Comparison of ENCODE assay signal across 8 cellular contexts in genomic region chr16:27245276-27246231, GRCh38. TPM values are rescaled to one million over a fixed set of nuclear protein-coding genes. Genes with fewer than 3 reads are reported as not detected.
A peak's percentile ranks its signal among the peaks of the same experiment; 100 is the strongest.
DNase-seq lines count a peak whose midpoint lies in the region; FAIRE-seq and TF ChIP-seq lines count a peak whose summit lies in the region.

No MANE protein-coding gene starts in this region.

- TF ChIP-seq POLR2A in transverse colon (IDR thresholded peaks at IDR 0.05): no peak

- in situ Hi-C loops in transverse colon (cut with MboI; ENCODE audit: low pct_ligation_motif_present in 1 of 4, low pct_unique_long_range_greater_than_20kb in 1 of 4, low sequenced_read_pairs in 3 of 4): loop anchor here in 2 of 4 donors (25.0 kb wide), 1 partner anchor 92 kb away; no protein-coding TSS in a partner anchor
- in situ Hi-C loops in HAP-1 (cut with MboI; ENCODE audit: low sequenced_read_pairs): loop anchor here (25.0 kb wide), 1 partner anchor 217 kb away; no protein-coding TSS in a partner anchor

- H3K36me3 Mint-ChIP-seq in activated naive CD4-positive, alpha-beta T cell treated with anti-CD3 and anti-CD28 coated beads, Interleukin-2, amount 10 ng/mL, durations not matched to agents 7 days and 5 days: peaks cover 64% of the 10 kb centered on the region

- no peak overlapping the region for H3K4me3 ChIP-seq in bronchial epithelial cell (ENCODE audit: low read depth, low read length)
- no peak overlapping the region for H3K4me3 ChIP-seq in transverse colon
- no peak overlapping the region for H3K4me3 ChIP-seq in HAP-1
- H3K4me3 ChIP-seq in small intestine (ENCODE audit: low read depth in 1 of 2, low read length in 2 of 2): no peak overlapping the region

- peaks cover 36 to 62% (median 40%) of the 10 kb centered on the region in 4 donors for H3K4me1 ChIP-seq in transverse colon
- H3K4me1 ChIP-seq in HAP-1: no peaks in the 10 kb centered on the region; the same call in 1 of the 2 replicates
- H3K4me1 ChIP-seq in small intestine (ENCODE audit: control insufficient read depth in 2 of 2, insufficient read depth in 1 of 2, low read depth in 1 of 2, low read length in 1 of 2): peaks cover 0 to 9% of the 10 kb centered on the region in 2 donors

- TF ChIP-seq CTCF in bronchial epithelial cell (IDR thresholded peaks at IDR 0.05; ENCODE audit: insufficient read depth, low read length, severe bottlenecking) (no peak), transverse colon (IDR thresholded peaks at IDR 0.05) (no peak)

- intact Hi-C loops in transverse colon (cut with DNase I; ENCODE audit: low total_unique reads): no loop called here

- no peaks in the 10 kb centered on the region for H3K36me3 ChIP-seq in bronchial epithelial cell (ENCODE audit: control insufficient read depth, insufficient read depth, low read length)
- no peaks in the 10 kb centered on the region for H3K36me3 ChIP-seq in transverse colon
- peaks cover 3% of the 10 kb centered on the region for H3K36me3 ChIP-seq in HAP-1 (replicated peaks)
- no peaks in the 10 kb centered on the region for H3K36me3 ChIP-seq in small intestine (ENCODE audit: control insufficient read depth in 2 of 2, insufficient read depth in 2 of 2, low read length in 2 of 2)

- no peak overlapping the region for H3K4me3 Mint-ChIP-seq in activated naive CD4-positive, alpha-beta T cell treated with anti-CD3 and anti-CD28 coated beads, Interleukin-2, amount 10 ng/mL, durations not matched to agents 7 days and 5 days

- no peak for TF ChIP-seq EP300 in transverse colon (IDR thresholded peaks at IDR 0.05; ENCODE audit: low read depth)

- no peaks in the 10 kb centered on the region for H3K27me3 ChIP-seq in bronchial epithelial cell (ENCODE audit: control insufficient read depth, insufficient read depth, low read length)
- H3K27me3 ChIP-seq in transverse colon: no peaks in the 10 kb centered on the region
- no peaks in the 10 kb centered on the region for H3K27me3 ChIP-seq in HAP-1 (ENCODE audit: low read depth)
- no peaks in the 10 kb centered on the region for H3K27me3 ChIP-seq in small intestine (ENCODE audit: control insufficient read depth in 2 of 2, insufficient read depth in 2 of 2, low read length in 2 of 2)

- no peak overlapping the region for H3K27ac Mint-ChIP-seq in activated naive CD4-positive, alpha-beta T cell treated with anti-CD3 and anti-CD28 coated beads, Interleukin-2, amount 10 ng/mL, durations not matched to agents 7 days and 5 days

- H3K27me3 Mint-ChIP-seq in activated naive CD4-positive, alpha-beta T cell treated with anti-CD3 and anti-CD28 coated beads, Interleukin-2, amount 10 ng/mL, durations not matched to agents 7 days and 5 days: no peaks in the 10 kb centered on the region

- CTCF ChIA-PET in activated naive CD4-positive, alpha-beta T cell treated with anti-CD3 and anti-CD28 coated beads, Interleukin-2, amount 10 ng/mL, durations not matched to agents 7 days and 5 days (lab: Charles Lee): interaction anchor here (0.5 to 3.6 kb wide), 4 partner anchors 9 to 69 kb away, joined by 3 to 19 read pairs (median 3); no protein-coding TSS in a partner anchor

- H3K27ac ChIP-seq in transverse colon: peak overlapping the region; percentile 77 to 90 (median 82)
- peak overlapping the region in 1 of 2 donors; percentile 78 for H3K27ac ChIP-seq in small intestine (ENCODE audit: low read depth in 1 of 2, low read length in 1 of 2)

- H3K9me3 ChIP-seq in transverse colon (no peaks in the 10 kb centered on the region), HAP-1 (no peaks in the 10 kb centered on the region), small intestine (ENCODE audit: control insufficient read depth, low read depth) (no peaks in the 10 kb centered on the region)

- peak; percentile 61 for DNase-seq in activated naive CD4-positive, alpha-beta T cell treated with Interleukin-2 at 50 U/mL for 16 hours
- no peak for DNase-seq in activated naive CD4-positive, alpha-beta T cell treated with anti-CD3 and anti-CD28 coated beads, Interleukin-2, amount 10 ng/mL, durations not matched to agents 7 days and 5 days
- peak; percentile 96 for DNase-seq in bronchial epithelial cell (ENCODE audit: low read depth)
- peak; percentile 51 for DNase-seq in medulla oblongata (ENCODE audit: extremely low spot score)
- no peak for DNase-seq in transverse colon
- no peak for DNase-seq in HAP-1 (ENCODE audit: low spot score in 2 of 2)
- no peak for DNase-seq in NCI-H510A (lab: John Stamatoyannopoulos, UW)
- DNase-seq in small intestine: no peak

- WGBS in transverse colon (ENCODE audit: low coverage in 1 of 2), 2 donors: 72% methylated on average over 14 to 20 of the region's 20 CpGs
- WGBS in small intestine, 3 donors: 55 to 82% (median 77%) methylated on average over 20 of the region's 20 CpGs

- FAIRE-seq in bronchial epithelial cell (lab: Jason Lieb, UNC) (no peak), small intestine (lab: Jason Lieb, UNC) (no peak)

- no peaks in the 10 kb centered on the region for H3K9me3 Mint-ChIP-seq in activated naive CD4-positive, alpha-beta T cell treated with anti-CD3 and anti-CD28 coated beads, Interleukin-2, amount 10 ng/mL, durations not matched to agents 7 days and 5 days

- H3K4me1 Mint-ChIP-seq in activated naive CD4-positive, alpha-beta T cell treated with anti-CD3 and anti-CD28 coated beads, Interleukin-2, amount 10 ng/mL, durations not matched to agents 7 days and 5 days: peaks cover 67% of the 10 kb centered on the region

RNA-seq across cellular contexts. Expression of gene NSMCE1, which starts 23.0 kb away (rescaled TPM):
- total RNA-seq in bronchial epithelial cell: 107 and 111 TPM in 2 replicates
- total RNA-seq in transverse colon: 10 to 100 TPM in 3 of 4 donors, 1 to 10 TPM in 1; 6.2 to 90.8 (median 27.2) TPM
- 10 to 100 TPM; 37.8 to 66.1 (median 42.7) TPM for polyA plus RNA-seq in small intestine

RNA-seq across cellular contexts. Expression of gene KDM8, which starts 42.2 kb away (rescaled TPM):
- total RNA-seq in bronchial epithelial cell (1.7 and 1.8 TPM in 2 replicates), transverse colon (10 to 100 TPM in 2 of 4 donors, 1 to 10 TPM in 2; 4.4 to 14.2 (median 9.2) TPM)
- polyA plus RNA-seq in small intestine: 100 to 1,000 TPM in 1 of 3 donors, 10 to 100 TPM in 1, 1 to 10 TPM in 1; 8.7 to 117 (median 67.6) TPM

Comparison
In these comparisons a context has a peak if more than half of its experiments do, and no peak if none do; other contexts are left out.
1. DNase-seq: peak in activated naive CD4-positive, alpha-beta T cell treated with Interleukin-2 at 50 U/mL for 16 hours (single experiment), bronchial epithelial cell (single experiment) and medulla oblongata (single experiment); none in activated naive CD4-positive, alpha-beta T cell treated with anti-CD3 and anti-CD28 coated beads, Interleukin-2, amount 10 ng/mL, durations not matched to agents 7 days and 5 days (single experiment), transverse colon (single experiment), HAP-1 (0 of 2), NCI-H510A (single experiment) and small intestine (single experiment).